9 cellular contexts compared by ENCODE assay signal in the genomic region with DNA sequence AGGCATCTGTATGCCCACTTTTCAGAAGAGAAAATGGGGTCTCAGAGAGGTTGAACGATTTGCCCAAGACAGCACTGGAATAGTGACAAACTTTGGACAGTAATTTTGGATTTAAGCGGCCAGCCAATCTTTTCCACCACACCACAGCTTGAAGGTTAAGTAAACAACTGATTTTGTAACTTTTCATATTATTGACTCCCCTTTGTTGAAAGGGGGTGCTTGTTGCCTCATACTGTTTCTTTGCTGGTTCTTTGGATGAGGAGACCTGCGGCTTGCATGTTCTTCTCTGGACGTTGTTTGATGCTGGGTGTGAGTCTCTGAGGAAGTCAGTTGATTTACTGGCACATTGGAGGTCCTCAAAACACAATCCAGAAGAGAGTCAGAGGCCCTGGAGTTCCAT. TPM values are rescaled to one million over a fixed set of nuclear protein-coding genes. Genes with fewer than 3 reads are reported as not detected.
"Had no signal": no experiment of that assay in that cellular context is flagged by ENCODE, and none has a peak within 500 bp of the region (broad histone marks: within the 10 kb centered on the region; RNA-seq: fewer than 3 reads in every experiment).

No MANE protein-coding gene starts in this region.

- FAIRE-seq: G401.6, GM12878, GM12891, GM12892, GM18507, GM19239 had no signal

- ATAC-seq: GM12878 had no signal

- H3K4me3 ChIP-seq: GM12878 had no signal

- DNase-seq: GDM1, GF-D8 had no signal

RNA-seq across cellular contexts. Expression of gene GABBR2, which starts 11.7 kb away (rescaled TPM):
- total RNA-seq: G401 had no signal
